14 cellular contexts compared by ENCODE assay signal in the genomic region with DNA sequence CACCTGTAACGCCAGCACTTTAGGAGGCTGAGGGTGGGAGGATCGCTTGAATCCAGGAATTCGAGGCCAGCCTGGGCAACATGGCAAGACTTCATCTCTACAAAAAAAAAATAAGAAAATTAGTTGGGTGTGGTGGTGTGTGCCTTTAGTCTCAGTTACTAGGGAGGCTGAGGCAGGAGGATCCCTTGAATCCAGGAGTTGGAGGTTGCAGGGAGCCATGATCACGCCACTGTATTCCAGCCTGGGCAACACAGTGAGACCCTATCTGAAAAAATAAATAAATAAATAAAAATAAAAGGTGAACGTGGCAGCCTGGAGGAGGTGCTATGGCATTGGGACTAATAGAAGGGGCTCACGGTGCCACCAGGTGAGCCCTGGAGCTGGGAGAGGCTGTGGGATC. TPM values are rescaled to one million over a fixed set of nuclear protein-coding genes. Genes with fewer than 3 reads are reported as not detected.
A peak's percentile ranks its signal among the peaks of the same experiment; 100 is the strongest.
DNase-seq lines count a peak whose midpoint lies in the region; ATAC-seq, FAIRE-seq and TF ChIP-seq lines count a peak whose summit lies in the region.
"Had no signal": no experiment of that assay in that cellular context is flagged by ENCODE, and none has a peak within 500 bp of the region (broad histone marks: within the 10 kb centered on the region; RNA-seq: fewer than 3 reads in every experiment).

No MANE protein-coding gene starts in this region.

- H3K9ac ChIP-seq in HepG2 (ENCODE audit: insufficient read depth, low read depth, low read length) (0 out of 2 replicates have a peak overlapping the region, but pooled peaks have one; percentile 1), endothelial cell of umbilical vein (replicated peaks; ENCODE audit: extremely low read depth, insufficient read depth, low read length) (no peak overlapping the region)

- no peak for TF ChIP-seq EP300 in HepG2 (IDR thresholded peaks at IDR 0.05; ENCODE audit: low read depth in 2 of 2, low read length in 2 of 2)
- no peak for TF ChIP-seq EP300 in HepG2 (CRISPR knock-in tag; IDR thresholded peaks at IDR 0.05; ENCODE audit: borderline replicate concordance)

- no TSS peak for BruUV-seq in HepG2 (replicated peaks; lab: Mats Ljungman, UMichigan)
- no TSS peak for BruUV-seq in endothelial cell of umbilical vein (replicated peaks; lab: Mats Ljungman, UMichigan)

- TF ChIP-seq RAD21 in HepG2 (CRISPR knock-in tag; IDR thresholded peaks at IDR 0.05) = no peak

- H3K27ac ChIP-seq in HepG2 (ENCODE audit: extremely low read length, insufficient read depth, low read length) = peak overlapping the region; percentile 67
- peak overlapping the region in 1 of 3 donors; percentile 78 for H3K27ac ChIP-seq in right lobe of liver
- H3K27ac ChIP-seq in endothelial cell of umbilical vein (ENCODE audit: insufficient read depth, low read depth, low read length) = no peak overlapping the region
- H3K27ac ChIP-seq in pancreas = peak overlapping the region in 3 of 4 donors; percentile 5 to 74 (median 64)

- WGBS in HepG2 (ENCODE audit: low lambda C conversion rate) = 92% methylated on average over 6 of the region's 6 CpGs
- WGBS in right lobe of liver (ENCODE audit: insufficient coverage, low coverage, low lambda C conversion rate, missing lambda C conversion rate) = 97% methylated on average over 4 of the region's 6 CpGs
- 90 to 91% methylated on average over 6 of the region's 6 CpGs for whole genome bisulfite sequencing in pancreas, 2 donors

- TF ChIP-seq POLR2A in HepG2 (IDR thresholded peaks at IDR 0.05; ENCODE audit: insufficient read depth in 1 of 2, low read depth in 2 of 2, low read length in 2 of 2) (no peak), right lobe of liver (IDR thresholded peaks at IDR 0.05) (no peak), endothelial cell of umbilical vein (IDR thresholded peaks at IDR 0.05; ENCODE audit: low read depth, low read length) (no peak)

- H3K4me2 ChIP-seq in HepG2 (ENCODE audit: low read depth, low read length) = no peak overlapping the region
- no peak overlapping the region for H3K4me2 ChIP-seq in endothelial cell of umbilical vein (ENCODE audit: insufficient read depth, low read length)
- H3K4me2 ChIP-seq: GM23338 had no signal

- peaks cover 36 to 64% of the 10 kb centered on the region in 2 experiments for H3K36me3 ChIP-seq in HepG2 (replicated peaks in 1 of 2; ENCODE audit: control insufficient read depth in 1 of 2, insufficient read depth in 2 of 2, low read length in 2 of 2)
- H3K36me3 ChIP-seq in right lobe of liver = peaks cover 0 to 32% (median 16%) of the 10 kb centered on the region in 4 donors
- H3K36me3 ChIP-seq in endothelial cell of umbilical vein (ENCODE audit: control insufficient read depth in 2 of 2, extremely low read depth in 1 of 2, insufficient read depth in 2 of 2, low read length in 2 of 2) = no peaks in the 10 kb centered on the region
- peaks cover 0 to 20% (median 0%) of the 10 kb centered on the region in 3 donors for H3K36me3 ChIP-seq in pancreas

- TF ChIP-seq CTCF in HepG2 (CRISPR knock-in tag; IDR thresholded peaks at IDR 0.05) (no peak), right lobe of liver (IDR thresholded peaks at IDR 0.05) (no peak), endothelial cell of umbilical vein (IDR thresholded peaks at IDR 0.05; ENCODE audit: extremely low read depth in 1 of 2, insufficient read depth in 1 of 2, low read depth in 1 of 2, low read length in 2 of 2) (no peak), pancreas (IDR thresholded peaks at IDR 0.05) (no peak)

- H2AFZ ChIP-seq in HepG2 (ENCODE audit: low read length) (no peak overlapping the region), endothelial cell of umbilical vein (ENCODE audit: low read depth, low read length) (no peak overlapping the region)
- H2AFZ ChIP-seq: GM23338 had no signal

- H3K27me3 ChIP-seq in HepG2 (ENCODE audit: control insufficient read depth in 1 of 2, insufficient read depth in 2 of 2, low read length in 2 of 2) (no peaks in the 10 kb centered on the region), right lobe of liver (no peaks in the 10 kb centered on the region), endothelial cell of umbilical vein (ENCODE audit: control insufficient read depth in 2 of 2, insufficient read depth in 2 of 2, low read length in 2 of 2) (no peaks in the 10 kb centered on the region), pancreas (no peaks in the 10 kb centered on the region)

- DNase-seq in HepG2 (ENCODE audit: low spot score) (no peak), right lobe of liver (no peak), endothelial cell of umbilical vein (ENCODE audit: low read depth, low spot score) (no peak), pancreas (no peak), epidermal melanocyte (ENCODE audit: insufficient read length, low spot score) (no peak), urothelium cell line (ENCODE audit: low spot score) (no peak)
- DNase-seq: Calu3; CD4-positive, alpha-beta T cell; DMS 273 treated with DMSO at 0.1 percent for 48 hours; H7 had no signal

- peaks cover 100% of the 10 kb centered on the region for H3K4me1 ChIP-seq in HepG2 (ENCODE audit: insufficient read depth, low read length)
- H3K4me1 ChIP-seq in right lobe of liver = peaks cover 2 to 60% (median 19%) of the 10 kb centered on the region in 4 donors
- peaks cover 42% of the 10 kb centered on the region for H3K4me1 ChIP-seq in endothelial cell of umbilical vein (ENCODE audit: control insufficient read depth, extremely low read depth, insufficient read depth, low read length)
- H3K4me1 ChIP-seq in pancreas = peaks cover 0 to 6% (median 6%) of the 10 kb centered on the region in 3 donors

- H3K9me1 ChIP-seq in endothelial cell of umbilical vein (replicated peaks; ENCODE audit: control insufficient read depth, extremely low read depth, insufficient read depth, low read length) = no peaks in the 10 kb centered on the region

- no peak for ATAC-seq in HepG2
- ATAC-seq in right lobe of liver = no peak
- ATAC-seq in pancreas = no peak
- ATAC-seq in GM21528 (IDR thresholded peaks at IDR 0.05; ENCODE audit: low FRiP score, unreplicated experiment) = no peak
- ATAC-seq in HG03139 (IDR thresholded peaks at IDR 0.05; ENCODE audit: unreplicated experiment) = no peak
- ATAC-seq: GM23338 had no signal

- H3K79me2 ChIP-seq in HepG2 (ENCODE audit: insufficient read depth, low read length) (peaks cover 32% of the 10 kb centered on the region), endothelial cell of umbilical vein (ENCODE audit: control insufficient read depth, insufficient read depth, low read length) (no peaks in the 10 kb centered on the region)

- CTCF ChIA-PET in HepG2 (lab: Yijun Ruan, JAX; ENCODE audit: low intra/inter-chr PET ratio, low total read pairs) = no interaction called here
- CTCF ChIA-PET in endothelial cell of umbilical vein (lab: Charles Lee) = interaction anchor here (2.1 kb wide), 2 partner anchors 18 to 22 kb away, joined by 4 to 6 read pairs; no protein-coding TSS in a partner anchor

- in situ Hi-C loops in HepG2 (cut with HindIII; ENCODE audit: extremely low pct_ligation_motif_present, low pct_unique_long_range_greater_than_20kb) = no loop called here

- H4K20me1 ChIP-seq in HepG2 (ENCODE audit: insufficient read depth, low read length) (peaks cover 12% of the 10 kb centered on the region), endothelial cell of umbilical vein (replicated peaks; ENCODE audit: control insufficient read depth, extremely low read depth, insufficient read depth, low read length) (no peaks in the 10 kb centered on the region)

- H3K9me3 ChIP-seq in HepG2 (ENCODE audit: low read length) = no peaks in the 10 kb centered on the region
- no peaks in the 10 kb centered on the region for H3K9me3 ChIP-seq in right lobe of liver
- no peaks in the 10 kb centered on the region for H3K9me3 ChIP-seq in endothelial cell of umbilical vein (replicated peaks; ENCODE audit: control insufficient read depth, insufficient read depth, low read length)
- H3K9me3 ChIP-seq in pancreas = no peaks in the 10 kb centered on the region

- FAIRE-seq in HepG2 (lab: Jason Lieb, UNC) (no peak), endothelial cell of umbilical vein (lab: Jason Lieb, UNC) (peak; percentile 40), pancreas (lab: Jason Lieb, UNC) (no peak), urothelium cell line (lab: Jason Lieb, UNC) (no peak)
- FAIRE-seq: HTR-8/SVneo had no signal

- H3K4me3 ChIP-seq in HepG2 (replicated peaks in 1 of 3; ENCODE audit: insufficient read depth in 1 of 3, low read depth in 2 of 3, low read length in 3 of 3) (no peak overlapping the region), right lobe of liver (no peak overlapping the region), endothelial cell of umbilical vein (replicated peaks in 1 of 3; ENCODE audit: insufficient read depth in 1 of 3, low read depth in 1 of 3, low read length in 3 of 3) (no peak overlapping the region), pancreas (no peak overlapping the region)
- H3K4me3 ChIP-seq: GM23338 had no signal

- intact Hi-C loops in HepG2 (cut with micrococcal nuclease; ENCODE audit: unreplicated experiment) (no loop called here), right lobe of liver (cut with DNase I) (no loop called here), endothelial cell of umbilical vein (cut with micrococcal nuclease) (no loop called here), pancreas (cut with DNase I) (loop anchor here in 1 of 3 donors (10.0 kb wide), 1 partner anchor 429 kb away; no protein-coding TSS in a partner anchor)

- POLR2A ChIA-PET in HepG2 (lab: Yijun Ruan, JAX) (no interaction called here), endothelial cell of umbilical vein (lab: Charles Lee) (no interaction called here)

- dilution Hi-C loops in endothelial cell of umbilical vein (cut with MboI; ENCODE audit: extremely low pct_ligation_motif_present, low sequenced_read_pairs) = no loop called here

RNA-seq across cellular contexts. Expression of gene FGFR4, which starts 7.1 kb away (rescaled TPM):
- total RNA-seq in HepG2 (2016; rRNA removed; fragmentation: Illumina TruSeq; extraction: Trizol) = 109 and 219 TPM in 2 replicates
- total RNA-seq in HepG2 (2016; cell fraction: cytosol; rRNA removed; fragmentation: Illumina TruSeq; extraction: Trizol; ENCODE audit: low read depth) = 52.3 and 56.4 TPM in 2 replicates
- 90.0 and 222 TPM in 2 replicates for total RNA-seq in HepG2 (2016; cell fraction: insoluble cytoplasmic fraction; rRNA removed; fragmentation: Illumina TruSeq; extraction: Trizol)
- total RNA-seq in HepG2 (2016; cell fraction: membrane; rRNA removed; fragmentation: Illumina TruSeq; extraction: Trizol) = 106 and 116 TPM in 2 replicates
- total RNA-seq in HepG2 (2016; cell fraction: nucleus; rRNA removed; fragmentation: Illumina TruSeq; extraction: Trizol) = 196 and 244 TPM in 2 replicates
- 129 and 188 TPM in 2 replicates for polyA plus RNA-seq in HepG2 (2011; rRNA removed)
- 134 and 208 TPM in 2 replicates for polyA plus RNA-seq in HepG2 (2011; cell fraction: cytosol; rRNA removed)
- polyA plus RNA-seq in HepG2 (2011; cell fraction: nucleus; rRNA removed) = 419 and 525 TPM in 2 replicates
- polyA plus RNA-seq in HepG2 (2012) = 133 and 146 TPM in 2 replicates
- 42.6 and 44.6 TPM in 2 replicates for polyA plus RNA-seq in HepG2 (2016; cell fraction: cytosol; fragmentation: Illumina TruSeq; extraction: Trizol; ENCODE audit: low read depth)
- 85.7 and 113 TPM in 2 replicates for polyA plus RNA-seq in HepG2 (2016; cell fraction: insoluble cytoplasmic fraction; fragmentation: Illumina TruSeq; extraction: Trizol; ENCODE audit: low read depth)
- polyA plus RNA-seq in HepG2 (2016; cell fraction: membrane; fragmentation: Illumina TruSeq; extraction: Trizol; ENCODE audit: low read depth) = 86.4 and 98.3 TPM in 2 replicates
- 453 and 457 TPM in 2 replicates for polyA plus RNA-seq in HepG2 (2016; cell fraction: nucleus; fragmentation: Illumina TruSeq; extraction: Trizol; ENCODE audit: insufficient read depth, low read depth)
- 8.0 and 375 TPM in 2 replicates for polyA minus RNA-seq in HepG2 (2011; rRNA and poly(A)+ RNA removed; ENCODE audit: low replicate concordance)
- polyA minus RNA-seq in HepG2 (2011; cell fraction: cytosol; rRNA and poly(A)+ RNA removed) = 121 and 152 TPM in 2 replicates
- polyA minus RNA-seq in HepG2 (2011; cell fraction: nucleus; rRNA and poly(A)+ RNA removed) = 148 and 160 TPM in 2 replicates
- 10 to 100 TPM; 38.9 to 73.3 (median 55.1) TPM for total RNA-seq in right lobe of liver
- 2.9 and 3.8 TPM in 2 replicates for total RNA-seq in endothelial cell of umbilical vein
- 1.9 and 2.3 TPM in 2 replicates for polyA plus RNA-seq in endothelial cell of umbilical vein
- 1.2 and 1.6 TPM in 2 replicates for polyA plus RNA-seq in endothelial cell of umbilical vein (2011; cell fraction: cytosol; rRNA removed)
- 3.1 and 3.7 TPM in 2 replicates for polyA plus RNA-seq in endothelial cell of umbilical vein (2011; cell fraction: nucleus; rRNA removed)
- polyA plus RNA-seq in endothelial cell of umbilical vein (2012) = 1.5 and 3.0 TPM in 2 replicates
- polyA minus RNA-seq in endothelial cell of umbilical vein = 1.00 and 1.9 TPM in 2 replicates
- polyA minus RNA-seq in endothelial cell of umbilical vein (2011; cell fraction: cytosol; rRNA and poly(A)+ RNA removed) = 7.3 TPM
- polyA minus RNA-seq in endothelial cell of umbilical vein (2011; cell fraction: nucleus; rRNA and poly(A)+ RNA removed) = 0.67 and 1.0 TPM in 2 replicates
- 10 to 100 TPM; 23.5 to 43.3 (median 29.7) TPM for total RNA-seq in pancreas
- 100 to 1,000 TPM in 1 of 2 donors, 10 to 100 TPM in 1; 69.6 to 105 TPM for polyA plus RNA-seq in pancreas

RNA-seq across cellular contexts. Expression of gene NSD1, which starts 39.8 kb away (rescaled TPM):
- total RNA-seq in HepG2 (2016; rRNA removed; fragmentation: Illumina TruSeq; extraction: Trizol) (0.09 and 0.18 TPM in 2 replicates), right lobe of liver (10 to 100 TPM; 13.1 to 33.1 (median 23.6) TPM), endothelial cell of umbilical vein (76.1 and 90.4 TPM in 2 replicates), pancreas (10 to 100 TPM; 26.3 to 51.2 (median 33.6) TPM)
- total RNA-seq in HepG2 (2016; cell fraction: cytosol; rRNA removed; fragmentation: Illumina TruSeq; extraction: Trizol; ENCODE audit: low read depth) = under 0.01 TPM in 1 of 2 replicates, not detected in the other
- 0.04 and 0.09 TPM in 2 replicates for total RNA-seq in HepG2 (2016; cell fraction: insoluble cytoplasmic fraction; rRNA removed; fragmentation: Illumina TruSeq; extraction: Trizol)
- total RNA-seq in HepG2 (2016; cell fraction: membrane; rRNA removed; fragmentation: Illumina TruSeq; extraction: Trizol) = 0.10 and 0.12 TPM in 2 replicates
- total RNA-seq in HepG2 (2016; cell fraction: nucleus; rRNA removed; fragmentation: Illumina TruSeq; extraction: Trizol) = 0.16 and 0.19 TPM in 2 replicates
- polyA plus RNA-seq in HepG2 (2011; rRNA removed) (0.01 and 0.05 TPM in 2 replicates), endothelial cell of umbilical vein (12.4 and 14.4 TPM in 2 replicates), pancreas (1 to 10 TPM; 6.9 to 7.8 TPM)
- polyA plus RNA-seq in HepG2 (2011; cell fraction: cytosol; rRNA removed) = under 0.01 and 0.01 TPM in 2 replicates
- 0.06 and 0.09 TPM in 2 replicates for polyA plus RNA-seq in HepG2 (2011; cell fraction: nucleus; rRNA removed)
- 0.01 TPM in 1 of 2 replicates, not detected in the other for polyA plus RNA-seq in HepG2 (2012)
- not detected in 2 replicates for polyA plus RNA-seq in HepG2 (2016; cell fraction: cytosol; fragmentation: Illumina TruSeq; extraction: Trizol; ENCODE audit: low read depth)
- not detected in 2 replicates for polyA plus RNA-seq in HepG2 (2016; cell fraction: insoluble cytoplasmic fraction; fragmentation: Illumina TruSeq; extraction: Trizol; ENCODE audit: low read depth)
- polyA plus RNA-seq in HepG2 (2016; cell fraction: membrane; fragmentation: Illumina TruSeq; extraction: Trizol; ENCODE audit: low read depth) = not detected in 2 replicates
- polyA plus RNA-seq in HepG2 (2016; cell fraction: nucleus; fragmentation: Illumina TruSeq; extraction: Trizol; ENCODE audit: insufficient read depth, low read depth) = 0.07 and 0.29 TPM in 2 replicates
- 0.12 and 50.5 TPM in 2 replicates for polyA minus RNA-seq in HepG2 (2011; rRNA and poly(A)+ RNA removed; ENCODE audit: low replicate concordance)
- 0.10 and 0.26 TPM in 2 replicates for polyA minus RNA-seq in HepG2 (2011; cell fraction: cytosol; rRNA and poly(A)+ RNA removed)
- polyA minus RNA-seq in HepG2 (2011; cell fraction: nucleus; rRNA and poly(A)+ RNA removed) = 0.12 and 0.52 TPM in 2 replicates
- polyA plus RNA-seq in endothelial cell of umbilical vein (2011; cell fraction: cytosol; rRNA removed) = 16.4 and 16.5 TPM in 2 replicates
- polyA plus RNA-seq in endothelial cell of umbilical vein (2011; cell fraction: nucleus; rRNA removed) = 41.0 and 44.1 TPM in 2 replicates
- polyA plus RNA-seq in endothelial cell of umbilical vein (2012) = 23.8 and 31.7 TPM in 2 replicates
- polyA minus RNA-seq in endothelial cell of umbilical vein = 82.9 and 87.3 TPM in 2 replicates
- 31.2 TPM for polyA minus RNA-seq in endothelial cell of umbilical vein (2011; cell fraction: cytosol; rRNA and poly(A)+ RNA removed)
- 116 and 130 TPM in 2 replicates for polyA minus RNA-seq in endothelial cell of umbilical vein (2011; cell fraction: nucleus; rRNA and poly(A)+ RNA removed)

Comparison
In these comparisons a context has a peak if more than half of its experiments do, and no peak if none do; other contexts are left out.
1. RNA of gene NSD1, which starts 39.8 kb away (total RNA-seq): 76.1 to 90.4 TPM in endothelial cell of umbilical vein, 26.3 to 51.2 TPM in pancreas and 13.1 to 33.1 TPM in right lobe of liver; under 0.01 to 0.19 TPM in HepG2; every median in the first group is over 10 times any median in the second.